Comparison of ENCODE assay signal across 8 cellular contexts in the genomic region with DNA sequence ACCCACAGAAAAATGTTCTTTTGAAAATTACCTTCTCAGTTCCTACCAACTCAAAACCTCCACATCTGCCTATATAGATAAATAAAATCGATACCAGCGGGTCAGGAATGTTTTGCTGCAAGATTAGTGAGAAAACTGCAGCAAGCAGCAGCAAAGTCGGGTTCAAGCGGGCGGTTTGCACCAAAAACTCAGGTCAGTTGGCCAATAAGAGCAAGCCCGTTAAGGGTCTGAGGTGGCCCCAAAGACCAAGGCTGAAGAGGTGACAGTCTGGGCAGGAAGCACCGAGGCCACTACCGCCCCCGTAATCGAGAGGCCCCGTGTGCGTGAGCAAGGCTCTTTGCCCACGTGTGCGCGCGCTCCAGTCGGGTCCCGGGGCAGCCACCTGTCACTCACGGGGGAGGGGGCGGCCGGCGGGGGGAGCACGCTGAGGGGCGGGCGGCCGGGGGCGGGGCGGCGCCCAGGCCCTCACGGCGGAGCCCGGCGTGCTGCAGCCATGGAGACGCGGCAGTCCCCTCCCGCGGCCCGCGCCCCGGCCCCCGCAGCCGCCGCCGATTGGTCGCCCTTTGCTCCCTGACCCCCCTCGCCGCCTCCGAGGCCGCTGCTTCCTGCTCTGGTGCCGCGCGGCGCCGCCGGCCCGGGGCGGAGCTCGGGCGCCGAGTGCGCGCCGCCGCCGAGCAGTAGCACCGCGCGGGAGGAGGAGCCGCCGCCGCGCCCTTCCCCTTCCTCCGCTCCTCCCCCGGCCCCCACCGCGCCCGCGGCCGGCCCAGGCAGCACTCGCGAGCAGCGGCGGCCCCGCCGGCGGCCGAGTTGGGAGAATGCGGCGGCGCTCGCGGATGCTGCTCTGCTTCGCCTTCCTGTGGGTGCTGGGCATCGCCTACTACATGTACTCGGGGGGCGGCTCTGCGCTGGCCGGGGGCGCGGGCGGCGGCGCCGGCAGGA. TPM values are rescaled to one million over a fixed set of nuclear protein-coding genes. Genes with fewer than 3 reads are reported as not detected.
DNase-seq lines count a peak whose midpoint lies in the region; ATAC-seq and TF ChIP-seq lines count a peak whose summit lies in the region.

A gene (plus strand): TSS at position 773 of the 939 bp plus-strand sequence. CDS start 43 bp downstream, at position 816.

- H3K9me3 Mint-ChIP-seq in activated T-cell treated with anti-CD3 and anti-CD28 coated beads, Interleukin-2, amount 50 U/mL, for 72 hours: peaks cover 5 to 6% of the 10 kb centered on the region in 2 donors

- H2AFZ ChIP-seq in DND-41 (ENCODE audit: low read depth, low read length): peak within 1 kb of the TSS; percentile 92
- H2AFZ ChIP-seq in Karpas-422 (ENCODE audit: low read length): peak within 1 kb of the TSS; percentile 95

- H3K27me3 Mint-ChIP-seq in activated T-cell treated with anti-CD3 and anti-CD28 coated beads, Interleukin-2, amount 50 U/mL, for 72 hours (ENCODE audit: low read depth): peaks cover 7% of the 10 kb centered on the region

- H3K4me3 ChIP-seq in DND-41 (ENCODE audit: low read depth in 1 of 2, low read length in 2 of 2): peak within 1 kb of the TSS; percentile 79
- H3K4me3 ChIP-seq in Karpas-422 (ENCODE audit: low read length): peak within 1 kb of the TSS; percentile 85
- H3K4me3 ChIP-seq in esophagus squamous epithelium: peak within 1 kb of the TSS; percentile 76 to 97 (median 90)

- H3K36me3 Mint-ChIP-seq in activated T-cell treated with anti-CD3 and anti-CD28 coated beads, Interleukin-2, amount 50 U/mL, for 72 hours (ENCODE audit: insufficient read depth in 2 of 2): peaks cover 7 to 8% of the 10 kb centered on the region in 2 donors

- no peaks in the 10 kb centered on the region for H3K27me3 ChIP-seq in DND-41 (ENCODE audit: insufficient read depth, low read length, poor library complexity)
- no peaks in the 10 kb centered on the region for H3K27me3 ChIP-seq in Karpas-422 (ENCODE audit: low read length)
- no peaks in the 10 kb centered on the region for H3K27me3 ChIP-seq in esophagus squamous epithelium

- peak in 3 of 4 donors; percentile 76 to 94 (median 85) for TF ChIP-seq POLR2A in esophagus squamous epithelium (IDR thresholded peaks at IDR 0.05)

- DNase-seq in DND-41: peak; percentile 95
- DNase-seq in Karpas-422: peak; percentile 95
- peak; percentile 91 for DNase-seq in RKO (ENCODE audit: low spot score)
- DNase-seq in activated T-cell treated with anti-CD3 and anti-CD28 coated beads, Interleukin-2, amount 50 U/mL, for 72 hours: peak; percentile 91 to 92
- DNase-seq in esophagus squamous epithelium (lab: John Stamatoyannopoulos, UW): peak; percentile 68
- peak; percentile 88 for DNase-seq in myocyte (ENCODE audit: low read depth)
- DNase-seq in stimulated activated CD8-positive, alpha-beta memory T cell treated with anti-CD3 and anti-CD28 coated beads, Interleukin-7, amount 100 ng/mL, for 4 hours (ENCODE audit: low read depth in 2 of 2): peak; percentile 71 to 92

- intact Hi-C loops in esophagus squamous epithelium (cut with DNase I): no loop called here

- peak within 1 kb of the TSS; percentile 87 to 98 for H3K4me3 Mint-ChIP-seq in activated T-cell treated with anti-CD3 and anti-CD28 coated beads, Interleukin-2, amount 50 U/mL, for 72 hours

- H3K79me2 ChIP-seq in DND-41 (ENCODE audit: insufficient read depth, low read length) (peaks cover 50% of the 10 kb centered on the region), Karpas-422 (ENCODE audit: low read length) (no peaks in the 10 kb centered on the region)

- peak within 1 kb of the TSS; percentile 92 for H3K27ac ChIP-seq in DND-41 (ENCODE audit: low read length)
- H3K27ac ChIP-seq in Karpas-422 (ENCODE audit: low read length): no peak within 1 kb of the TSS
- H3K27ac ChIP-seq in esophagus squamous epithelium: peak within 1 kb of the TSS; percentile 90 to 97 (median 96)

- peak within 1 kb of the TSS; percentile 93 for H3K9ac ChIP-seq in DND-41 (ENCODE audit: low read depth, low read length)
- H3K9ac ChIP-seq in Karpas-422 (ENCODE audit: low read length): peak within 1 kb of the TSS; percentile 77

- H3K27ac Mint-ChIP-seq in activated T-cell treated with anti-CD3 and anti-CD28 coated beads, Interleukin-2, amount 50 U/mL, for 72 hours: peak within 1 kb of the TSS; percentile 70

- H4K20me1 ChIP-seq in DND-41 (ENCODE audit: insufficient read depth, low read length) (peaks cover 44% of the 10 kb centered on the region), Karpas-422 (ENCODE audit: insufficient read depth, low read depth, low read length) (peaks cover 37% of the 10 kb centered on the region)

- H3K9me2 ChIP-seq in Karpas-422 (replicated peaks; ENCODE audit: insufficient read depth, low read length): no peaks in the 10 kb centered on the region

- H3K4me1 ChIP-seq in DND-41 (ENCODE audit: insufficient read depth, low read length) (peaks cover 41% of the 10 kb centered on the region), Karpas-422 (ENCODE audit: low read length) (peaks cover 25% of the 10 kb centered on the region), esophagus squamous epithelium (peaks cover 12 to 48% (median 24%) of the 10 kb centered on the region in 3 donors)

- TF ChIP-seq CTCF in DND-41 (IDR thresholded peaks at IDR 0.05; ENCODE audit: borderline replicate concordance, extremely low read depth, low read length, poor library complexity, severe bottlenecking) (no peak), esophagus squamous epithelium (IDR thresholded peaks at IDR 0.05) (no peak)

- H3K4me2 ChIP-seq in DND-41 (ENCODE audit: insufficient read depth, low read length) (peak within 1 kb of the TSS; percentile 95), Karpas-422 (ENCODE audit: low read depth, low read length, poor library complexity, severe bottlenecking) (peak within 1 kb of the TSS; percentile 96)

- H3K36me3 ChIP-seq in DND-41 (ENCODE audit: insufficient read depth, low read length) (peaks cover 26% of the 10 kb centered on the region; the same call in 1 of the 2 replicates), Karpas-422 (ENCODE audit: insufficient read depth, low read length) (no peaks in the 10 kb centered on the region), esophagus squamous epithelium (no peaks in the 10 kb centered on the region)

- ATAC-seq in DND-41 (ENCODE audit: insufficient read depth, low read depth) (peak; percentile 82), GM21825 (IDR thresholded peaks at IDR 0.05; ENCODE audit: unreplicated experiment) (peak; percentile 89)
- peak; percentile 90 to 91 for ATAC-seq in activated T-cell treated with anti-CD3 and anti-CD28 coated beads, Interleukin-2, amount 50 U/mL, for 72 hours (replicated peaks in 1 of 2)

- peaks cover 50% of the 10 kb centered on the region for H3K4me1 Mint-ChIP-seq in activated T-cell treated with anti-CD3 and anti-CD28 coated beads, Interleukin-2, amount 50 U/mL, for 72 hours (ENCODE audit: low read depth)

- no peaks in the 10 kb centered on the region for H3K9me3 ChIP-seq in DND-41 (ENCODE audit: insufficient read depth, low read length, severe bottlenecking)
- no peaks in the 10 kb centered on the region for H3K9me3 ChIP-seq in Karpas-422 (ENCODE audit: low read length)
- H3K9me3 ChIP-seq in esophagus squamous epithelium: no peaks in the 10 kb centered on the region

- WGBS in esophagus squamous epithelium, 2 donors: 0% methylated on average over 3 to 6 of the region's 104 CpGs

RNA-seq across cellular contexts. Expression of the gene that starts here (rescaled TPM):
- total RNA-seq in Karpas-422 (2014; rRNA removed; shearing (Covaris generic); ENCODE audit: low replicate concordance): 2.7 and 4.4 TPM in 2 replicates
- 10 to 100 TPM; 50.2 to 67.6 TPM for total RNA-seq in activated T-cell treated with anti-CD3 and anti-CD28 coated beads, Interleukin-2, amount 50 U/mL, for 72 hours
- 10 to 100 TPM; 25.8 to 36.2 (median 31.0) TPM for total RNA-seq in esophagus squamous epithelium
- 64.4 and 66.8 TPM in 2 replicates for total RNA-seq in myocyte
- polyA plus RNA-seq in myocyte (2012): 111 TPM
